17 cellular contexts compared by ENCODE assay signal in the genomic region with DNA sequence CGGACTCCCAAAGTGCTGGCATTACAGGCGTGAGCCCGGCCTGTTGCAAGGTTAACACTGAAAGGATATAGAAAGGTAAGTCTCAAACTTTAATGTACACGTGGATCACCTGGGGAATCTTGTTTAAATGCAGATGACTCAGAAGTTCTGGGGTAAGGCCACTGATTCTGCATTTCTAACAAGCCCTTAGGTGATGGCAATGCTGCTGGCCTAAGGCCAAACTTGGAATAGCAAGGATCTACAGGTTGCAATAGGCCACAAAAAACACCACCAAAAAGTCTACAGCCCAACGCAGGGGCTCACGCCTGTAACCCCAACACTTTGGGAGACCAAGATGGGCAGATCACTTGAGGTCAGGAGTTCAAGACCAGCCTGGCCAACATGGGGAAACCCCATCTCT.
"Had no signal": no experiment of that assay in that cellular context is flagged by ENCODE, and none has a peak within 500 bp of the region (broad histone marks: within the 10 kb centered on the region; RNA-seq: fewer than 3 reads in every experiment).

No MANE protein-coding gene starts in this region.

- ATAC-seq: left lung; natural killer cell; stimulated activated naive B cell treated with anti-CD40 and anti-IgM and Interleukin-4, amounts not matched to agents 10 μg/mL and 1 μg/mL and 100 μg/mL, for 72 hours had no signal

- H3K27ac ChIP-seq: left lung, neutrophil, parathyroid adenoma, tibial artery had no signal

- H3K4me3 ChIP-seq: left lung, tibial artery had no signal

- H3K27ac Mint-ChIP-seq: activated CD4-positive, alpha-beta T cell treated with anti-CD3 and anti-CD28 coated beads, Interleukin-2, amount 10 ng/mL, durations not matched to agents 24 days and 14 days; activated naive CD8-positive, alpha-beta T cell; natural killer cell; stimulated activated naive B cell treated with anti-CD40 and anti-IgM and Interleukin-4, amounts not matched to agents 10 μg/mL and 1 μg/mL and 100 μg/mL, for 72 hours had no signal

- H3K9ac ChIP-seq: parathyroid adenoma had no signal

- H3K27me3 ChIP-seq: left lung, neutrophil, tibial artery had no signal

- H3K36me3 ChIP-seq: left lung, neutrophil, tibial artery had no signal

- H2AFZ ChIP-seq: parathyroid adenoma had no signal

- H3K4me3 Mint-ChIP-seq: activated CD4-positive, alpha-beta T cell treated with anti-CD3 and anti-CD28 coated beads, Interleukin-2, amount 10 ng/mL, durations not matched to agents 24 days and 14 days; activated naive CD8-positive, alpha-beta T cell; central memory CD8-positive, alpha-beta T cell; natural killer cell; stimulated activated naive B cell treated with anti-CD40 and anti-IgM and Interleukin-4, amounts not matched to agents 10 μg/mL and 1 μg/mL and 100 μg/mL, for 72 hours had no signal

- H3K36me3 Mint-ChIP-seq: activated naive CD8-positive, alpha-beta T cell; natural killer cell; stimulated activated naive B cell treated with anti-CD40 and anti-IgM and Interleukin-4, amounts not matched to agents 10 μg/mL and 1 μg/mL and 100 μg/mL, for 72 hours had no signal

- H3K9me3 ChIP-seq: left lung, neutrophil, tibial artery had no signal

- H3K9me3 Mint-ChIP-seq: activated CD4-positive, alpha-beta T cell treated with anti-CD3 and anti-CD28 coated beads, Interleukin-2, amount 10 ng/mL, durations not matched to agents 24 days and 14 days; central memory CD8-positive, alpha-beta T cell; natural killer cell; stimulated activated naive B cell treated with anti-CD40 and anti-IgM and Interleukin-4, amounts not matched to agents 10 μg/mL and 1 μg/mL and 100 μg/mL, for 72 hours had no signal

- DNase-seq: activated CD4-positive, alpha-beta T cell treated with anti-CD3 and anti-CD28 coated beads, Interleukin-2, amount 10 ng/mL, durations not matched to agents 24 days and 14 days; activated CD4-positive, CD25-positive, alpha-beta regulatory T cell; activated CD8-positive, alpha-beta memory T cell treated with anti-CD3 and anti-CD28 coated beads, Interleukin-2, amount 50 U/mL, for 48 hours; activated gamma-delta T cell treated with Interleukin-2 at 50 U/mL for 16 hours; amniotic stem cell; cortex of kidney; effector CD4-positive, alpha-beta T cell; left lung; natural killer cell; stimulated activated CD4-positive, alpha-beta T cell treated with anti-CD3 and anti-CD28 coated beads, Interleukin-15, amount 100 ng/mL, for 24 hours; stimulated activated CD4-positive, alpha-beta T cell treated with anti-CD3 and anti-CD28 coated beads, Interleukin-4, amount 100 ng/mL, for 1 hour; stimulated activated naive B cell treated with anti-CD40 and anti-IgM and Interleukin-4, amounts not matched to agents 10 μg/mL and 1 μg/mL and 100 μg/mL, for 72 hours; tibial artery had no signal

- H3K27me3 Mint-ChIP-seq: central memory CD8-positive, alpha-beta T cell had no signal
